In the genomic region with DNA sequence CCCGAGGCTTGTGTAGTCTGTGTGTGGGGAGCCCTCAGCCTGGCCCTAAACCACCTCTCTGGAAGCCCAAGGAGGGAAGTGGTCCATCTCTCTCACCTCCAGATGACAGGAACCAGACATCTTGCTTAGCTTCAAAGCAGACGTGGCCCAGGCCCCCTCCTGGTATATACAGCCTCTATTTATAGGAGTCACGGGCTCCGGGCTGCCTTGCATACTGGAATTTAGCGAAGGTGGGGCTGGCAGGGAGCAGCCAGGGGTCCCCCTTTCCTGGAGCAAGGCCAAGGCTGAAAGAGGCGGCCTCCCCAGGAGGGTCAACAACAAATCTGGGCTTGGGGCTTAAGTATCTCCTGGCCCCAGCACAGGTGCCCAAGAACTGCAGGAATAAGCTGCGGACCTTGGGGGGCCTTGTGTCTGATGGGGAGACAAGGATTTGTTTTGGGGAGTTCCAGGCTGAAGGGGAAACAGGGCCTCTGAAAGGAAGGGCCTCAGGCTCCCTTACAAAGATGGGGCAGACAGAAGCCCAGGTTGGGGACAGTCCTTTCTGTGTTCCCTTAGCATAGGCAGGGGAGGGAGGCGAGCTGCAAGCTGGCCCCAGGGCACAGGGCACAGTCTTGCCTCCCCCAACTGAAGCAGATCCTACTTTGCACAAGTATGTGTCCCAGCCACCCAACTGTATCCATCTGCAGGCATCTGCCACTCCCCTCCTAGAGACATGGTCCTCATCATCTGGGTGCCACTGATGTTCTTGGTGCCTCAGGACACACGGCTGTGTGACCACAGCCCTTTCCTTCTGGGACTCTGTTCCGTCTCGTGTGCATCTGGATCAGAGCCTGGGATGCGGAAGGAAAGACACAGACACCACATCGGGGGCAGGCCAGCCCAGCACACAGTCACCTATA, we compare ENCODE assay signal across 1 cellular context.
TF ChIP-seq lines count a peak whose summit lies in the region.

No MANE protein-coding gene starts in this region.

TF ChIP-seq in WTC11, 78 proteins besides CTCF, POLR2A, EP300 and RAD21 (continued from another document):
- TF ChIP-seq, protein P1, sequence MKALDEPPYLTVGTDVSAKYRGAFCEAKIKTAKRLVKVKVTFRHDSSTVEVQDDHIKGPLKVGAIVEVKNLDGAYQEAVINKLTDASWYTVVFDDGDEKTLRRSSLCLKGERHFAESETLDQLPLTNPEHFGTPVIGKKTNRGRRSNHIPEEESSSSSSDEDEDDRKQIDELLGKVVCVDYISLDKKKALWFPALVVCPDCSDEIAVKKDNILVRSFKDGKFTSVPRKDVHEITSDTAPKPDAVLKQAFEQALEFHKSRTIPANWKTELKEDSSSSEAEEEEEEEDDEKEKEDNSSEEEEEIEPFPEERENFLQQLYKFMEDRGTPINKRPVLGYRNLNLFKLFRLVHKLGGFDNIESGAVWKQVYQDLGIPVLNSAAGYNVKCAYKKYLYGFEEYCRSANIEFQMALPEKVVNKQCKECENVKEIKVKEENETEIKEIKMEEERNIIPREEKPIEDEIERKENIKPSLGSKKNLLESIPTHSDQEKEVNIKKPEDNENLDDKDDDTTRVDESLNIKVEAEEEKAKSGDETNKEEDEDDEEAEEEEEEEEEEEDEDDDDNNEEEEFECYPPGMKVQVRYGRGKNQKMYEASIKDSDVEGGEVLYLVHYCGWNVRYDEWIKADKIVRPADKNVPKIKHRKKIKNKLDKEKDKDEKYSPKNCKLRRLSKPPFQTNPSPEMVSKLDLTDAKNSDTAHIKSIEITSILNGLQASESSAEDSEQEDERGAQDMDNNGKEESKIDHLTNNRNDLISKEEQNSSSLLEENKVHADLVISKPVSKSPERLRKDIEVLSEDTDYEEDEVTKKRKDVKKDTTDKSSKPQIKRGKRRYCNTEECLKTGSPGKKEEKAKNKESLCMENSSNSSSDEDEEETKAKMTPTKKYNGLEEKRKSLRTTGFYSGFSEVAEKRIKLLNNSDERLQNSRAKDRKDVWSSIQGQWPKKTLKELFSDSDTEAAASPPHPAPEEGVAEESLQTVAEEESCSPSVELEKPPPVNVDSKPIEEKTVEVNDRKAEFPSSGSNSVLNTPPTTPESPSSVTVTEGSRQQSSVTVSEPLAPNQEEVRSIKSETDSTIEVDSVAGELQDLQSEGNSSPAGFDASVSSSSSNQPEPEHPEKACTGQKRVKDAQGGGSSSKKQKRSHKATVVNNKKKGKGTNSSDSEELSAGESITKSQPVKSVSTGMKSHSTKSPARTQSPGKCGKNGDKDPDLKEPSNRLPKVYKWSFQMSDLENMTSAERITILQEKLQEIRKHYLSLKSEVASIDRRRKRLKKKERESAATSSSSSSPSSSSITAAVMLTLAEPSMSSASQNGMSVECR (CRISPR knock-in tag; IDR thresholded peaks at IDR 0.05; ENCODE audit: borderline replicate concordance) = no peak
